30 cellular contexts compared by ENCODE assay signal in the genomic region with DNA sequence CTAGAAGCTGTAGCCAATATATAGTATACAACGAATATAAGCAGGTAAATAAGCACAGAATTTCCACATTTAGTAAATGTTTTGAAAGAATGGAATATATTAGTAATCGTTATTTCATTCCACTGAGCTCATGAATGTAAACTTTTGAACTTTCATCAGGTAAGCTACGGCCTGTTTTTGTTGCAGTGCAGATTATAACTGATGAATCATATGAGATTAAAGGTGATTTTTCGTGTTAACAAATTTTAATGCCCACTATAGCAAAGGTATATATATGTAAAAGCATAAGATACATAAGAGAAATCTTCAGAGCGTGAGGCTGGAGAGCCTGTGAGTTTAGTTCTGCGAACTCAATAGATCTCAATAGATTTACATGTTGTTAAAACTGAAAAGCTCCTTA. TPM values are rescaled to one million over a fixed set of nuclear protein-coding genes. Genes with fewer than 3 reads are reported as not detected.
"Had no signal": no experiment of that assay in that cellular context is flagged by ENCODE, and none has a peak within 500 bp of the region (broad histone marks: within the 10 kb centered on the region; RNA-seq: fewer than 3 reads in every experiment).

No MANE protein-coding gene starts in this region.

- H3K4me3 Mint-ChIP-seq: activated CD4-positive, alpha-beta T cell treated with anti-CD3 and anti-CD28 coated beads, Interleukin-2, amount 10 ng/mL, durations not matched to agents 7 days and 5 days; activated CD8-positive, alpha-beta T cell treated with anti-CD3 and anti-CD28 coated beads for 36 hours; activated T-helper 17 cell treated with anti-CD3 and anti-CD28 coated beads, Interleukin-2, amount 50 U/mL, for 72 hours; brain; effector memory CD8-positive, alpha-beta T cell; naive thymus-derived CD4-positive, alpha-beta T cell; neural crest cell; T-helper 17 cell had no signal

- H3K36me3 ChIP-seq: heart left ventricle, upper lobe of left lung had no signal

- H3K9me3 Mint-ChIP-seq: activated CD4-positive, alpha-beta T cell treated with anti-CD3 and anti-CD28 coated beads, Interleukin-2, amount 10 ng/mL, durations not matched to agents 7 days and 5 days; activated T-helper 17 cell treated with anti-CD3 and anti-CD28 coated beads, Interleukin-2, amount 50 U/mL, for 72 hours; brain; effector memory CD8-positive, alpha-beta T cell; neural crest cell had no signal

- H3K27me3 ChIP-seq: upper lobe of left lung had no signal

- H3K4me1 Mint-ChIP-seq: activated CD4-positive, alpha-beta T cell treated with anti-CD3 and anti-CD28 coated beads, Interleukin-2, amount 10 ng/mL, durations not matched to agents 7 days and 5 days; neural crest cell; T-helper 17 cell had no signal

- H3K27ac Mint-ChIP-seq: activated CD4-positive, alpha-beta T cell treated with anti-CD3 and anti-CD28 coated beads, Interleukin-2, amount 10 ng/mL, durations not matched to agents 7 days and 5 days; activated CD8-positive, alpha-beta T cell treated with anti-CD3 and anti-CD28 coated beads for 36 hours; activated naive CD4-positive, alpha-beta T cell treated with anti-CD3 and anti-CD28 coated beads, Interleukin-2, amount 50 U/mL, for 72 hours; activated T-helper 17 cell treated with anti-CD3 and anti-CD28 coated beads, Interleukin-2, amount 50 U/mL, for 72 hours; brain; effector memory CD8-positive, alpha-beta T cell; T-helper 17 cell had no signal

- H3K4me3 ChIP-seq: dorsolateral prefrontal cortex, heart left ventricle, mucosa of descending colon, smooth muscle cell, upper lobe of left lung had no signal

- ATAC-seq: activated CD8-positive, alpha-beta T cell treated with anti-CD3 and anti-CD28 coated beads for 36 hours; activated T-helper 17 cell treated with anti-CD3 and anti-CD28 coated beads, Interleukin-2, amount 50 U/mL, for 72 hours; effector memory CD8-positive, alpha-beta T cell; heart left ventricle; left colon; mucosa of descending colon; sciatic nerve; stimulated activated naive CD8-positive, alpha-beta T cell treated with anti-CD3 and anti-CD28 coated beads, Interleukin-15, Interleukin-2, amounts not matched to agents 100 U/mL and 50 U/mL, for 24 hours; T-helper 17 cell had no signal

- FAIRE-seq: endothelial cell of umbilical vein, keratinocyte had no signal

- H3K36me3 Mint-ChIP-seq: brain; naive thymus-derived CD4-positive, alpha-beta T cell had no signal

- H3K27me3 Mint-ChIP-seq: activated CD8-positive, alpha-beta T cell treated with anti-CD3 and anti-CD28 coated beads for 36 hours had no signal

- DNase-seq: activated CD4-positive, alpha-beta T cell treated with anti-CD3 and anti-CD28 coated beads, Interleukin-2, amount 10 ng/mL, durations not matched to agents 7 days and 5 days; activated CD4-positive, CD25-positive, alpha-beta regulatory T cell; activated CD8-positive, alpha-beta T cell treated with anti-CD3 and anti-CD28 coated beads for 36 hours; aorta; central memory CD4-positive, alpha-beta T cell; dorsolateral prefrontal cortex; effector memory CD8-positive, alpha-beta T cell; heart left ventricle; left colon; mesendoderm; mucosa of descending colon; naive thymus-derived CD4-positive, alpha-beta T cell; occipital lobe; stimulated activated CD4-positive, alpha-beta T cell treated with anti-CD3 and anti-CD28 coated beads, Interleukin-2, amount 100 ng/mL, for 48 hours; stimulated activated CD8-positive, alpha-beta memory T cell treated with anti-CD3 and anti-CD28 coated beads, Interleukin-4, amount 100 ng/mL, for 48 hours; stimulated activated naive CD8-positive, alpha-beta T cell treated with anti-CD3 and anti-CD28 coated beads, Interleukin-15, Interleukin-2, amounts not matched to agents 100 U/mL and 50 U/mL, for 24 hours; SW 1271; T-helper 17 cell; upper lobe of left lung had no signal

RNA-seq across cellular contexts. Expression of a gene that starts 1.1 kb away (rescaled TPM):
- total RNA-seq: activated CD4-positive, alpha-beta T cell treated with anti-CD3 and anti-CD28 coated beads, Interleukin-2, amount 10 ng/mL, durations not matched to agents 7 days and 5 days; activated CD8-positive, alpha-beta T cell treated with anti-CD3 and anti-CD28 coated beads for 36 hours; activated naive CD4-positive, alpha-beta T cell treated with anti-CD3 and anti-CD28 coated beads, Interleukin-2, amount 50 U/mL, for 72 hours; activated T-helper 17 cell treated with anti-CD3 and anti-CD28 coated beads, Interleukin-2, amount 50 U/mL, for 72 hours; aorta; endothelial cell of umbilical vein; fibroblast of villous mesenchyme; heart left ventricle; left colon; lower leg skin; mucosa of descending colon; naive thymus-derived CD4-positive, alpha-beta T cell; neural crest cell; occipital lobe; sciatic nerve; smooth muscle cell; subcutaneous adipose tissue; T-helper 17 cell; upper lobe of left lung had no signal

RNA-seq across cellular contexts. Expression of a gene that starts 7.5 kb away (rescaled TPM):
- total RNA-seq: activated CD4-positive, alpha-beta T cell treated with anti-CD3 and anti-CD28 coated beads, Interleukin-2, amount 10 ng/mL, durations not matched to agents 7 days and 5 days; activated CD8-positive, alpha-beta T cell treated with anti-CD3 and anti-CD28 coated beads for 36 hours; activated naive CD4-positive, alpha-beta T cell treated with anti-CD3 and anti-CD28 coated beads, Interleukin-2, amount 50 U/mL, for 72 hours; activated T-helper 17 cell treated with anti-CD3 and anti-CD28 coated beads, Interleukin-2, amount 50 U/mL, for 72 hours; aorta; endothelial cell of umbilical vein; heart left ventricle; lower leg skin; naive thymus-derived CD4-positive, alpha-beta T cell; neural crest cell; occipital lobe; sciatic nerve; smooth muscle cell; T-helper 17 cell; upper lobe of left lung had no signal
